8 cellular contexts compared by ENCODE assay signal in genomic region chr19:48363810-48364563, GRCh38. TPM values are rescaled to one million over a fixed set of nuclear protein-coding genes. Genes with fewer than 3 reads are reported as not detected.
DNase-seq lines count a peak whose midpoint lies in the region; ATAC-seq and TF ChIP-seq lines count a peak whose summit lies in the region.

Gene SYNGR4 (plus strand): TSS chr19:48364367. CDS start chr19:48365843, 1,476 bp downstream.
Gene TMEM143 (minus strand): TSS chr19:48363940. CDS start chr19:48363920, 20 bp downstream.

- intact Hi-C loops in left colon (cut with DNase I, micrococcal nuclease), result no loop called here

- H3K27ac ChIP-seq in C4-2B, result peak within 1 kb of the TSS; percentile 93

- no peak for TF ChIP-seq CTCF in C4-2B (conservative IDR thresholded peaks at IDR 0.05)

- ATAC-seq in GM19372 (IDR thresholded peaks at IDR 0.05; ENCODE audit: low read depth, unreplicated experiment) (peak; percentile 92), HG03521 (IDR thresholded peaks at IDR 0.05; ENCODE audit: unreplicated experiment) (peak; percentile 89), left colon (peak; percentile 81)

- peak; percentile 100 for DNase-seq in NCI-H69 (lab: John Stamatoyannopoulos, UW)
- peak; percentile 97 for DNase-seq in activated CD4-positive, alpha-beta T cell treated with anti-CD3 and anti-CD28 coated beads, Interleukin-2, amount 50 U/mL, for 1 hour
- peak; percentile 74 for DNase-seq in cortex of kidney (lab: John Stamatoyannopoulos, UW)
- DNase-seq in left colon, result peak; percentile 99
- peak; percentile 91 to 96 for DNase-seq in stimulated activated CD4-positive, alpha-beta T cell treated with anti-CD3 and anti-CD28 coated beads, Interleukin-1b, Interleukin-23, amount 100 ng/mL, for 4 hours (ENCODE audit: low read depth in 2 of 2)

RNA-seq across cellular contexts. Expression of gene SYNGR4, which starts in this region (rescaled TPM):
- not detected for total RNA-seq in left colon

RNA-seq across cellular contexts. Expression of gene TMEM143, which starts in this region (rescaled TPM):
- total RNA-seq in left colon, result 10 to 100 TPM; 12.5 to 18.4 TPM

Comparison
In these comparisons a context has a peak if more than half of its experiments do, and no peak if none do; other contexts are left out.
1. Peak in every context shown above with its lines: DNase-seq, ATAC-seq and H3K27ac ChIP-seq.